Comparison of ENCODE assay signal across 8 cellular contexts in the genomic region with DNA sequence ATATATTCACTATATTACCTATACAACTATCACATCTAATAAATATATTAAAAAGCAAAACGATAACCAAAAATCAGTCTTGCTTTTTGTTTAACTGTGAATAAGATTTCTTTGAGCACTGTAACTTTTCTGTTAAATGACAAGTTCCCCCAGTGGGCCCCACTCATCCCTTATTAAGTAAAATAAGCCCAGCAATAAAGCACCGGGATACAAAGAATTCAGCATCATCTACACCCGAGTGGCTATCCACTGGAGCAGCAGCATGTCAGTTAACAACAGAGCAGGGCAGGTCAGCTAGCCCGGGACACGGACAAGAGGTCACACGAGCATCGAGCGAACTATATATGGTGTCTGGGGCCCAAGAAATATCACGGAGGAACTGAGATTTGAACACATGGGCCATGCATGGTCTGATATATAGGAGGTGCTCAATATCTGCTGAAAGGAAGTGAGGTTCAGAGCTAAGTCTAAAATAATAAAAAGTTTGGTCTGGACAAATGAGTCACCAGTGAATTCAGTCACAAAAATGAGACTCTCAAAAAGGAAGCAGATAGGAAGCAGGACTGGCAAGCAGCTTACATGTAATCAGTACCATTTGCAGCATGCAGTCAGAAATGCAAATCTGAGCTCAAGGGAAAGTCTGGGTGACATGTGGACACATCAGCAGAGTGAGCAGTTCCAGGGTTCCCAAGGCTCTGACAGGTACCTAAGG.
DNase-seq lines count a peak whose midpoint lies in the region; ATAC-seq and FAIRE-seq lines count a peak whose summit lies in the region.

No MANE protein-coding gene starts in this region.

- ATAC-seq in GM18499 (IDR thresholded peaks at IDR 0.05; ENCODE audit: insufficient read depth, unreplicated experiment), result peak; percentile 83
- ATAC-seq in GM21619 (IDR thresholded peaks at IDR 0.05; ENCODE audit: unreplicated experiment), result peak; percentile 52

- FAIRE-seq in HTR-8/SVneo (lab: Jason Lieb, UNC), result no peak

- DNase-seq in Kasumi-1 (lab: John Stamatoyannopoulos, UW) (peak; percentile 54 to 62), epithelial cell of prostate (ENCODE audit: low read depth, low spot score) (no peak), activated gamma-delta T cell (lab: John Stamatoyannopoulos, UW) (no peak), substantia nigra (lab: John Stamatoyannopoulos, UW) (no peak), HTR-8/SVneo (ENCODE audit: insufficient read length, low spot score) (no peak)
- DNase-seq in activated T-cell treated with anti-CD3 and anti-CD28 coated beads, Interleukin-2, amount 50 U/mL, for 1 hour, result no peak

- H3K27ac ChIP-seq in epithelial cell of prostate (peak overlapping the region; percentile 58), substantia nigra (ENCODE audit: low read depth, low read length, poor library complexity, severe bottlenecking) (no peak overlapping the region)

Comparison
In these comparisons a context has a peak if more than half of its experiments do, and no peak if none do; other contexts are left out.
1. DNase-seq: peak in Kasumi-1 (2 of 2); none in epithelial cell of prostate (single experiment), activated gamma-delta T cell (single experiment), substantia nigra (0 of 49), HTR-8/SVneo (single experiment) and activated T-cell treated with anti-CD3 and anti-CD28 coated beads, Interleukin-2, amount 50 U/mL, for 1 hour (single experiment).